Comparison of ENCODE assay signal across 8 cellular contexts in genomic region chr5:142110046-142110531, GRCh38. TPM values are rescaled to one million over a fixed set of nuclear protein-coding genes. Genes with fewer than 3 reads are reported as not detected.
DNase-seq lines count a peak whose midpoint lies in the region; ATAC-seq and TF ChIP-seq lines count a peak whose summit lies in the region.

No MANE protein-coding gene starts in this region.

- CTCF ChIA-PET in CD8-positive, alpha-beta memory T cell (lab: Charles Lee): interaction anchor here (0.7 to 5.6 kb wide), 10 partner anchors 10 to 141 kb away, joined by 3 to 50 read pairs (median 4); partner anchors contain the start of genes GNPDA1 and RNF14
- CTCF ChIA-PET in T-cell (lab: Charles Lee): interaction anchor here (0.5 to 4.9 kb wide), 17 partner anchors 14 to 868 kb away, joined by 3 to 48 read pairs (median 4); partner anchors contain the start of genes GNPDA1 (in 1 of the 2) and RNF14 (in 1 of the 2)

- intact Hi-C loops in esophagus squamous epithelium (cut with DNase I): no loop called here

- H3K27me3 Mint-ChIP-seq in CD8-positive, alpha-beta memory T cell: no peaks in the 10 kb centered on the region
- H3K27me3 Mint-ChIP-seq in T-cell (no peaks in the 10 kb centered on the region), neural progenitor cell (ENCODE audit: insufficient read depth, low read depth) (peaks cover 7% of the 10 kb centered on the region)

- peak overlapping the region; percentile 91 to 99 (median 94) for H3K4me3 Mint-ChIP-seq in CD8-positive, alpha-beta memory T cell
- H3K4me3 Mint-ChIP-seq in T-cell (peak overlapping the region; percentile 92 to 99 (median 94)), neural progenitor cell (peak overlapping the region; percentile 95)

- H3K27ac Mint-ChIP-seq in CD8-positive, alpha-beta memory T cell: peak overlapping the region; percentile 91 to 99 (median 96)
- peak overlapping the region; percentile 90 to 91 for H3K27ac Mint-ChIP-seq in T-cell
- H3K27ac Mint-ChIP-seq in neural progenitor cell: no peak overlapping the region

- H3K36me3 ChIP-seq in CD8-positive, alpha-beta memory T cell (ENCODE audit: insufficient read depth, low read length): no peaks in the 10 kb centered on the region
- no peaks in the 10 kb centered on the region for H3K36me3 ChIP-seq in esophagus squamous epithelium
- no peaks in the 10 kb centered on the region for H3K36me3 ChIP-seq in neural progenitor cell

- DNase-seq in CD8-positive, alpha-beta memory T cell: peak in 1 of 5 donors; percentile 62
- DNase-seq in T-cell (peak in 2 of 34 experiments; percentile 4 to 21), esophagus squamous epithelium (lab: John Stamatoyannopoulos, UW) (no peak), neural progenitor cell (ENCODE audit: low spot score) (no peak)

- no peak overlapping the region for H2AFZ ChIP-seq in neural progenitor cell (replicated peaks)

- H3K9me3 Mint-ChIP-seq in CD8-positive, alpha-beta memory T cell: no peaks in the 10 kb centered on the region
- no peaks in the 10 kb centered on the region for H3K9me3 Mint-ChIP-seq in T-cell
- peaks cover 12% of the 10 kb centered on the region for H3K9me3 Mint-ChIP-seq in neural progenitor cell

- H3K4me1 ChIP-seq in CD8-positive, alpha-beta memory T cell (ENCODE audit: insufficient read depth, low read length): peaks cover 70% of the 10 kb centered on the region
- H3K4me1 ChIP-seq in esophagus squamous epithelium (peaks cover 0 to 64% (median 16%) of the 10 kb centered on the region in 3 donors), neural progenitor cell (peaks cover 4% of the 10 kb centered on the region)

- peaks cover 60% of the 10 kb centered on the region for H3K79me2 ChIP-seq in neural progenitor cell (ENCODE audit: low read depth)

- POLR2A ChIA-PET in CD8-positive, alpha-beta memory T cell (lab: Charles Lee): interaction anchor here (1.0 to 2.7 kb wide), 7 partner anchors 15 to 141 kb away, joined by 3 to 21 read pairs (median 6); partner anchors contain the start of gene RNF14
- POLR2A ChIA-PET in T-cell (lab: Charles Lee): interaction anchor here (0.5 to 4.0 kb wide), 23 partner anchors 11 to 660 kb away, joined by 3 to 49 read pairs (median 3); partner anchors contain the start of genes ARHGAP26 (in 1 of the 2), GNPDA1 (in 1 of the 2) and RNF14 (in 1 of the 2)

- H4K20me1 ChIP-seq in neural progenitor cell (ENCODE audit: low read depth): peaks cover 14% of the 10 kb centered on the region

- ATAC-seq in HG02610 (IDR thresholded peaks at IDR 0.05; ENCODE audit: unreplicated experiment) (peak; percentile 55), T-cell (replicated peaks in 1 of 4) (no peak), HG02623 (IDR thresholded peaks at IDR 0.05; ENCODE audit: unreplicated experiment) (no peak), HG03469 (IDR thresholded peaks at IDR 0.05; ENCODE audit: unreplicated experiment) (no peak), GM21786 (IDR thresholded peaks at IDR 0.05; ENCODE audit: unreplicated experiment) (no peak)

- peaks cover 21% of the 10 kb centered on the region for H3F3A ChIP-seq in neural progenitor cell (ENCODE audit: low read depth)

- TF ChIP-seq POLR2A in esophagus squamous epithelium (IDR thresholded peaks at IDR 0.05): no peak

- peaks cover 0 to 31% (median 1%) of the 10 kb centered on the region in 3 donors for H3K36me3 Mint-ChIP-seq in CD8-positive, alpha-beta memory T cell
- H3K36me3 Mint-ChIP-seq in T-cell (peaks cover 17% of the 10 kb centered on the region), neural progenitor cell (peaks cover 18% of the 10 kb centered on the region)

- H3K9me3 ChIP-seq in CD8-positive, alpha-beta memory T cell (ENCODE audit: low read length): no peaks in the 10 kb centered on the region
- H3K9me3 ChIP-seq in esophagus squamous epithelium: no peaks in the 10 kb centered on the region
- no peaks in the 10 kb centered on the region for H3K9me3 ChIP-seq in neural progenitor cell (ENCODE audit: low read depth)

- peak overlapping the region; percentile 85 for H3K4me2 ChIP-seq in neural progenitor cell

- peaks cover 65 to 74% (median 74%) of the 10 kb centered on the region in 3 donors for H3K4me1 Mint-ChIP-seq in CD8-positive, alpha-beta memory T cell
- H3K4me1 Mint-ChIP-seq in T-cell (peaks cover 73 to 90% (median 84%) of the 10 kb centered on the region in 3 donors), neural progenitor cell (peaks cover 26% of the 10 kb centered on the region)

- H3K27me3 ChIP-seq in CD8-positive, alpha-beta memory T cell (ENCODE audit: insufficient read depth, low read length, poor library complexity, severe bottlenecking): no peaks in the 10 kb centered on the region
- H3K27me3 ChIP-seq in esophagus squamous epithelium (no peaks in the 10 kb centered on the region), neural progenitor cell (peaks cover 21% of the 10 kb centered on the region)

- H3K9ac ChIP-seq in neural progenitor cell: peak overlapping the region; percentile 94

- 0 to 5% methylated on average over 9 of the region's 9 CpGs for WGBS in esophagus squamous epithelium, 2 donors

- peak overlapping the region; percentile 89 for H3K4me3 ChIP-seq in CD8-positive, alpha-beta memory T cell (ENCODE audit: low read length)
- H3K4me3 ChIP-seq in esophagus squamous epithelium (peak overlapping the region; percentile 78 to 96 (median 86)), neural progenitor cell (peak overlapping the region; percentile 86)

- peak overlapping the region; percentile 88 for H3K27ac ChIP-seq in CD8-positive, alpha-beta memory T cell (ENCODE audit: low read depth, low read length)
- H3K27ac ChIP-seq in esophagus squamous epithelium: peak overlapping the region; percentile 93 to 100 (median 98)
- no peak overlapping the region for H3K27ac ChIP-seq in neural progenitor cell

- no peak for TF ChIP-seq CTCF in esophagus squamous epithelium (IDR thresholded peaks at IDR 0.05)
- TF ChIP-seq CTCF in neural progenitor cell (IDR thresholded peaks at IDR 0.05): no peak

RNA-seq across cellular contexts. Expression of gene NDFIP1, which starts 1.5 kb away (rescaled TPM):
- total RNA-seq in CD8-positive, alpha-beta memory T cell: 10 to 100 TPM; 81.3 to 84.4 TPM
- 58.3 TPM for polyA plus RNA-seq in CD8-positive, alpha-beta memory T cell
- total RNA-seq in T-cell: 100 to 1,000 TPM in 2 of 5 donors, 10 to 100 TPM in 3; 76.3 to 194 (median 90.8) TPM
- total RNA-seq in esophagus squamous epithelium: 10 to 100 TPM; 34.1 to 82.6 (median 38.9) TPM
- total RNA-seq in neural progenitor cell (ENCODE audit: low replicate concordance): 32.5 and 39.4 TPM in 2 replicates
